1 cellular context compared by ENCODE assay signal in the genomic region with DNA sequence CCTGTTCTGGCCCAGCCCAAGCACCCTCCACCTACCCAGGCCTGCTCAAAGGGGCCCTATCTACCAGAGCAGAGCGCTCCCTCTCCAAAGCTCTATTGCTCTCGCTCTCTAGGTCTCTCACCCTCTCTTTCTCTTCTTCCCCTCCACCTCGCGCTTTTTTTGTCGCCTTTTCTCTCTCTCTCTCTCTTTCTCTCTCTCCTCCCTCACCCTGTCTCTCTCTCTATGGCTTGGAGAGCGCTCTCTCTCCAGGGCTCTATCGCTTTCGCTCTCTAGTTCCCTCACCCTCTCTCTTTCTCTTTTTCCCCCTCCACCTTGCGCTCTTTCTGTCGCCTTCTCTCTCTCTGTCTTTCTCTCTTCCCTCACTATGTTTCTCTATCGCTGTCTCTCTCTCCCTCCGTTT.
TF ChIP-seq lines count a peak whose summit lies in the region.

No MANE protein-coding gene starts in this region.

TF ChIP-seq in K562, 482 proteins besides CTCF, POLR2A, EP300 and RAD21 (continued from another document):
- TF ChIP-seq, protein P1, sequence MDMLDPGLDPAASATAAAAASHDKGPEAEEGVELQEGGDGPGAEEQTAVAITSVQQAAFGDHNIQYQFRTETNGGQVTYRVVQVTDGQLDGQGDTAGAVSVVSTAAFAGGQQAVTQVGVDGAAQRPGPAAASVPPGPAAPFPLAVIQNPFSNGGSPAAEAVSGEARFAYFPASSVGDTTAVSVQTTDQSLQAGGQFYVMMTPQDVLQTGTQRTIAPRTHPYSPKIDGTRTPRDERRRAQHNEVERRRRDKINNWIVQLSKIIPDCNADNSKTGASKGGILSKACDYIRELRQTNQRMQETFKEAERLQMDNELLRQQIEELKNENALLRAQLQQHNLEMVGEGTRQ (CRISPR knock-in tag; IDR thresholded peaks at IDR 0.05): no peak
- TF ChIP-seq POLR2AphosphoS5 (IDR thresholded peaks at IDR 0.05; ENCODE audit: control insufficient read depth, insufficient read depth, low read depth, low read length) (no peak), MCM3 (IDR thresholded peaks at IDR 0.05) (0 out of 2 replicates have a peak, but pooled peaks have one; percentile 13), FOXA1 (IDR thresholded peaks at IDR 0.05; ENCODE audit: borderline replicate concordance) (no peak), CREB1 (IDR thresholded peaks at IDR 0.05) (no peak), CREB1 (CRISPR knock-in tag; IDR thresholded peaks at IDR 0.05) (no peak), MCM7 (IDR thresholded peaks at IDR 0.05) (0 out of 4 replicates have a peak, but pooled peaks of 1 of the 2 experiments have one; percentile 45)
